In the genomic region with DNA sequence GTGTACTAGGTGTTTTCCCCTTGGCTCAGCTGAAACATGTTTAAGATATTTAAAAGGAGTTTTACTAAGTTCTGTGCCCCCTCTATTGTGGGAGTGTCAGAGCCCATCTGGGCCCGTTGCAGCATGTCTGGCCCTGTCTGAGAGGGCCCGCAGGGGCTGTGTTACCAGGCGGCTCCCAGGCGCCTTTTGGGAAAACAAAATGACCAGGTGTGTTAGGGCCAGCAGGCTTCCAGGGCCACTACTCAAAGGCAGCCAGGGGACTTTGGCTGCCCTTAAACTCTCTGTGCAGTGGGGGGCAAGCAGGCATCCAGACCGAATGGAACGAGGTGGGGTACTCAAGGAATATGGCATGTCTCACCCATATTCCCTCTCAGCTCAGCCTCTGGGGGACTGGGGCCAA, we compare ENCODE assay signal across 24 cellular contexts.
DNase-seq lines count a peak whose midpoint lies in the region; ATAC-seq and TF ChIP-seq lines count a peak whose summit lies in the region.
"Had no signal": no experiment of that assay in that cellular context is flagged by ENCODE, and none has a peak within 500 bp of the region (broad histone marks: within the 10 kb centered on the region; RNA-seq: fewer than 3 reads in every experiment).

No MANE protein-coding gene starts in this region.

- no peaks in the 10 kb centered on the region for H3K27me3 ChIP-seq in CD8-positive, alpha-beta T cell (ENCODE audit: insufficient read depth, low read length)
- H3K27me3 ChIP-seq: gastrocnemius medialis, Peyer's patch had no signal

- H3K4me1 Mint-ChIP-seq in activated CD4-positive, alpha-beta memory T cell treated with anti-CD3 and anti-CD28 coated beads for 36 hours (ENCODE audit: low read depth): peaks cover 51% of the 10 kb centered on the region
- H3K4me1 Mint-ChIP-seq in activated CD4-positive, alpha-beta memory T cell treated with anti-CD3 and anti-CD28 coated beads, Interleukin-2, amount 10 ng/mL, durations not matched to agents 7 days and 5 days: peaks cover 36% of the 10 kb centered on the region
- peaks cover 27% of the 10 kb centered on the region for H3K4me1 Mint-ChIP-seq in CD8-positive, alpha-beta T cell (ENCODE audit: low read depth)
- H3K4me1 Mint-ChIP-seq: activated B cell treated with CpG ODN at 0.5 μM for 24 hours, B cell had no signal

- H3K9me3 Mint-ChIP-seq in activated CD4-positive, alpha-beta memory T cell treated with anti-CD3 and anti-CD28 coated beads for 36 hours: no peaks in the 10 kb centered on the region
- H3K9me3 Mint-ChIP-seq in activated CD4-positive, alpha-beta memory T cell treated with anti-CD3 and anti-CD28 coated beads, Interleukin-2, amount 10 ng/mL, durations not matched to agents 7 days and 5 days: no peaks in the 10 kb centered on the region
- no peaks in the 10 kb centered on the region for H3K9me3 Mint-ChIP-seq in CD8-positive, alpha-beta T cell
- peaks cover 3 to 4% of the 10 kb centered on the region in 2 donors for H3K9me3 Mint-ChIP-seq in activated naive CD4-positive, alpha-beta T cell treated with anti-CD3 and anti-CD28 coated beads, Interleukin-2, amount 50 U/mL, for 72 hours
- H3K9me3 Mint-ChIP-seq: activated B cell treated with CpG ODN at 0.5 μM for 24 hours; central memory CD8-positive, alpha-beta T cell had no signal

- H3K4me1 ChIP-seq in CD8-positive, alpha-beta T cell (ENCODE audit: insufficient read depth, low read length): peaks cover 13% of the 10 kb centered on the region

- no peaks in the 10 kb centered on the region for H3K36me3 ChIP-seq in CD8-positive, alpha-beta T cell (ENCODE audit: insufficient read depth, low read length)
- H3K36me3 ChIP-seq: esophagus squamous epithelium, gastrocnemius medialis, Peyer's patch, tibial nerve had no signal

- H3K9me3 ChIP-seq in CD8-positive, alpha-beta T cell (ENCODE audit: low read length): no peaks in the 10 kb centered on the region
- H3K9me3 ChIP-seq: esophagus squamous epithelium, gastrocnemius medialis, Peyer's patch, tibial nerve had no signal

- no peak for DNase-seq in activated CD4-positive, alpha-beta memory T cell treated with anti-CD3 and anti-CD28 coated beads for 36 hours
- DNase-seq in activated CD4-positive, alpha-beta memory T cell treated with anti-CD3 and anti-CD28 coated beads, Interleukin-2, amount 10 ng/mL, durations not matched to agents 7 days and 5 days: no peak
- no peak for DNase-seq in CD8-positive, alpha-beta T cell
- DNase-seq in activated naive CD4-positive, alpha-beta T cell treated with anti-CD3 and anti-CD28 coated beads, Interleukin-2, amount 50 U/mL, for 72 hours (ENCODE audit: low spot score in 2 of 2): peak in 1 of 2 donors; percentile 50
- DNase-seq in sciatic nerve (ENCODE audit: low spot score) (peak; percentile 15), retina (no peak)
- no peak for DNase-seq in stimulated activated CD4-positive, alpha-beta T cell treated with anti-CD3 and anti-CD28 coated beads, Interleukin-1b, Interleukin-23, amount 100 ng/mL, for 48 hours
- DNase-seq: activated B cell treated with CpG ODN at 0.5 μM for 24 hours; esophagus squamous epithelium; gastrocnemius medialis; GOT3; KG1; left colon; NCI-H1417 treated with DMSO at 0.1 percent for 48 hours; NCI-H2081; NCI-H226; Peyer's patch; SHP77 treated with DMSO at 0.1 percent for 48 hours; stimulated activated CD4-positive, alpha-beta T cell treated with anti-CD3 and anti-CD28 coated beads, Interleukin-15, amount 100 ng/mL, for 24 hours had no signal

- no peak for ATAC-seq in CD8-positive, alpha-beta T cell
- ATAC-seq in activated naive CD4-positive, alpha-beta T cell treated with anti-CD3 and anti-CD28 coated beads, Interleukin-2, amount 50 U/mL, for 72 hours: no peak
- ATAC-seq in sciatic nerve (no peak), GM19035 (IDR thresholded peaks at IDR 0.05; ENCODE audit: unreplicated experiment) (no peak)
- ATAC-seq: gastrocnemius medialis, left colon had no signal

- H3K4me3 ChIP-seq in CD8-positive, alpha-beta T cell (ENCODE audit: low read depth, low read length): no peak overlapping the region
- H3K4me3 ChIP-seq: esophagus squamous epithelium, gastrocnemius medialis, hepatocyte, Peyer's patch, tibial nerve had no signal

- H3K27ac Mint-ChIP-seq in activated CD4-positive, alpha-beta memory T cell treated with anti-CD3 and anti-CD28 coated beads for 36 hours: peak overlapping the region; percentile 89
- no peak overlapping the region for H3K27ac Mint-ChIP-seq in activated CD4-positive, alpha-beta memory T cell treated with anti-CD3 and anti-CD28 coated beads, Interleukin-2, amount 10 ng/mL, durations not matched to agents 7 days and 5 days
- peak overlapping the region; percentile 2 for H3K27ac Mint-ChIP-seq in CD8-positive, alpha-beta T cell
- peak overlapping the region; percentile 97 to 99 for H3K27ac Mint-ChIP-seq in activated naive CD4-positive, alpha-beta T cell treated with anti-CD3 and anti-CD28 coated beads, Interleukin-2, amount 50 U/mL, for 72 hours
- H3K27ac Mint-ChIP-seq: activated B cell treated with CpG ODN at 0.5 μM for 24 hours, B cell had no signal

- no peaks in the 10 kb centered on the region for H3K36me3 Mint-ChIP-seq in activated CD4-positive, alpha-beta memory T cell treated with anti-CD3 and anti-CD28 coated beads for 36 hours
- no peaks in the 10 kb centered on the region for H3K36me3 Mint-ChIP-seq in activated CD4-positive, alpha-beta memory T cell treated with anti-CD3 and anti-CD28 coated beads, Interleukin-2, amount 10 ng/mL, durations not matched to agents 7 days and 5 days (ENCODE audit: low read depth)
- no peaks in the 10 kb centered on the region for H3K36me3 Mint-ChIP-seq in CD8-positive, alpha-beta T cell
- H3K36me3 Mint-ChIP-seq in activated naive CD4-positive, alpha-beta T cell treated with anti-CD3 and anti-CD28 coated beads, Interleukin-2, amount 50 U/mL, for 72 hours: peaks cover 0 to 7% of the 10 kb centered on the region in 2 donors

- intact Hi-C loops in activated CD4-positive, alpha-beta memory T cell treated with anti-CD3 and anti-CD28 coated beads for 36 hours (cut with micrococcal nuclease): loop anchor here (2.0 to 5.0 kb wide), 3 partner anchors 22 to 261 kb away; no protein-coding TSS in a partner anchor
- intact Hi-C loops in CD8-positive, alpha-beta T cell (cut with DNase I, micrococcal nuclease): no loop called here
- intact Hi-C loops in sciatic nerve (cut with DNase I): no loop called here

- H3K27me3 Mint-ChIP-seq in activated CD4-positive, alpha-beta memory T cell treated with anti-CD3 and anti-CD28 coated beads for 36 hours: no peaks in the 10 kb centered on the region
- peaks cover 39% of the 10 kb centered on the region for H3K27me3 Mint-ChIP-seq in activated CD4-positive, alpha-beta memory T cell treated with anti-CD3 and anti-CD28 coated beads, Interleukin-2, amount 10 ng/mL, durations not matched to agents 7 days and 5 days
- H3K27me3 Mint-ChIP-seq in CD8-positive, alpha-beta T cell (ENCODE audit: low read depth): peaks cover 2% of the 10 kb centered on the region

- CTCF ChIA-PET in activated CD4-positive, alpha-beta memory T cell treated with anti-CD3 and anti-CD28 coated beads for 36 hours (lab: Charles Lee): interaction anchor here (0.6 to 5.0 kb wide), 4 partner anchors 9 to 108 kb away, joined by 3 to 36 read pairs (median 17); no protein-coding TSS in a partner anchor
- CTCF ChIA-PET in activated CD4-positive, alpha-beta memory T cell treated with anti-CD3 and anti-CD28 coated beads, Interleukin-2, amount 10 ng/mL, durations not matched to agents 7 days and 5 days (lab: Charles Lee): interaction anchor here (0.5 kb wide), 1 partner anchor 194 kb away, joined by 3 read pairs; no protein-coding TSS in a partner anchor
- CTCF ChIA-PET in CD8-positive, alpha-beta T cell (lab: Charles Lee): interaction anchor here (3.6 to 5.4 kb wide), 3 partner anchors 34 to 278 kb away, joined by 19 to 39 read pairs (median 35); no protein-coding TSS in a partner anchor

- TF ChIP-seq CTCF in CD8-positive, alpha-beta T cell (IDR thresholded peaks at IDR 0.05): no peak

- no peak overlapping the region for H3K4me3 Mint-ChIP-seq in activated CD4-positive, alpha-beta memory T cell treated with anti-CD3 and anti-CD28 coated beads for 36 hours
- no peak overlapping the region for H3K4me3 Mint-ChIP-seq in activated CD4-positive, alpha-beta memory T cell treated with anti-CD3 and anti-CD28 coated beads, Interleukin-2, amount 10 ng/mL, durations not matched to agents 7 days and 5 days
- no peak overlapping the region for H3K4me3 Mint-ChIP-seq in CD8-positive, alpha-beta T cell
- H3K4me3 Mint-ChIP-seq: activated B cell treated with CpG ODN at 0.5 μM for 24 hours; central memory CD8-positive, alpha-beta T cell had no signal

- H3K27ac ChIP-seq in CD8-positive, alpha-beta T cell (ENCODE audit: low read depth, low read length): no peak overlapping the region
- H3K27ac ChIP-seq: gastrocnemius medialis, hepatocyte, Peyer's patch, tibial nerve had no signal

- POLR2A ChIA-PET in activated CD4-positive, alpha-beta memory T cell treated with anti-CD3 and anti-CD28 coated beads for 36 hours (lab: Charles Lee): interaction anchor here (0.8 to 1.3 kb wide), 2 partner anchors 11 to 33 kb away, joined by 3 to 6 read pairs; no protein-coding TSS in a partner anchor
- POLR2A ChIA-PET in activated CD4-positive, alpha-beta memory T cell treated with anti-CD3 and anti-CD28 coated beads, Interleukin-2, amount 10 ng/mL, durations not matched to agents 7 days and 5 days (lab: Charles Lee): no interaction called here
- POLR2A ChIA-PET in CD8-positive, alpha-beta T cell (lab: Charles Lee): interaction anchor here (1.1 kb wide), 1 partner anchor 10 kb away, joined by 3 read pairs; no protein-coding TSS in a partner anchor
